In genomic region chr6:30612687-30613248, GRCh38 we compare ENCODE assay signal across 10 cellular contexts. TPM values are rescaled to one million over a fixed set of nuclear protein-coding genes. Genes with fewer than 3 reads are reported as not detected.
A peak's percentile ranks its signal among the peaks of the same experiment; 100 is the strongest.
DNase-seq lines count a peak whose midpoint lies in the region; ATAC-seq and TF ChIP-seq lines count a peak whose summit lies in the region.
"Had no signal": no experiment of that assay in that cellular context is flagged by ENCODE, and none has a peak within 500 bp of the region (broad histone marks: within the 10 kb centered on the region; RNA-seq: fewer than 3 reads in every experiment).

No MANE protein-coding gene starts in this region.

- H3K18ac ChIP-seq in trophoblast cell (ENCODE audit: low read length), result no peak overlapping the region

- H3K4me1 Mint-ChIP-seq in CD8-positive, alpha-beta T cell (ENCODE audit: low read depth), result peaks cover 57% of the 10 kb centered on the region
- H3K4me1 Mint-ChIP-seq in central memory CD8-positive, alpha-beta T cell, result peaks cover 75% of the 10 kb centered on the region
- H3K4me1 Mint-ChIP-seq in neural crest cell, result peaks cover 69% of the 10 kb centered on the region

- H4K91ac ChIP-seq in trophoblast cell (ENCODE audit: low read depth, low read length), result no peak overlapping the region

- peaks cover 12% of the 10 kb centered on the region for H3K79me2 ChIP-seq in trophoblast cell (ENCODE audit: control insufficient read depth, insufficient read depth, low read length, poor library complexity)

- no peak overlapping the region for H3K4me3 ChIP-seq in CD8-positive, alpha-beta T cell (ENCODE audit: low read depth, low read length)
- H3K4me3 ChIP-seq in MG63 (no peak overlapping the region), trophoblast cell (ENCODE audit: low read depth, low read length) (no peak overlapping the region)

- H3K36me3 Mint-ChIP-seq in CD8-positive, alpha-beta T cell, result peaks cover 53% of the 10 kb centered on the region
- peaks cover 66% of the 10 kb centered on the region for H3K36me3 Mint-ChIP-seq in central memory CD8-positive, alpha-beta T cell (ENCODE audit: insufficient read depth)
- peaks cover 47% of the 10 kb centered on the region for H3K36me3 Mint-ChIP-seq in neural crest cell (ENCODE audit: low read depth)

- H2BK5ac ChIP-seq in trophoblast cell (ENCODE audit: low read depth, low read length, poor library complexity), result no peak overlapping the region

- POLR2A ChIA-PET in CD8-positive, alpha-beta T cell (lab: Charles Lee), result interaction anchor here (1.0 to 4.8 kb wide), 11 partner anchors 8 to 131 kb away, joined by 3 to 100 read pairs (median 6); partner anchors contain the start of gene ABCF1

- peaks cover 14% of the 10 kb centered on the region for H3K79me1 ChIP-seq in trophoblast cell (ENCODE audit: low read length)

- no peaks in the 10 kb centered on the region for H3K9me3 ChIP-seq in CD8-positive, alpha-beta T cell (ENCODE audit: low read length)
- H3K9me3 ChIP-seq in MG63 (no peaks in the 10 kb centered on the region), trophoblast cell (ENCODE audit: insufficient read depth, low read depth, low read length) (no peaks in the 10 kb centered on the region)

- CTCF ChIA-PET in CD8-positive, alpha-beta T cell (lab: Charles Lee), result interaction anchor here (0.6 to 4.3 kb wide), 15 partner anchors 14 to 131 kb away, joined by 3 to 25 read pairs (median 6); partner anchors contain the start of gene DHX16

- H2AFZ ChIP-seq in trophoblast cell (ENCODE audit: insufficient read depth, low read length, poor library complexity), result no peak overlapping the region

- H3K9me3 Mint-ChIP-seq in CD8-positive, alpha-beta T cell, result no peaks in the 10 kb centered on the region
- no peaks in the 10 kb centered on the region for H3K9me3 Mint-ChIP-seq in central memory CD8-positive, alpha-beta T cell
- peaks cover 2% of the 10 kb centered on the region for H3K9me3 Mint-ChIP-seq in neural crest cell

- H3K27ac ChIP-seq in CD8-positive, alpha-beta T cell (ENCODE audit: low read depth, low read length), result no peak overlapping the region
- H3K27ac ChIP-seq in trophoblast cell (ENCODE audit: low read depth, low read length), result no peak overlapping the region

- no peak overlapping the region for H2BK120ac ChIP-seq in trophoblast cell (ENCODE audit: insufficient read depth, low read length, poor library complexity)

- TF ChIP-seq CTCF in CD8-positive, alpha-beta T cell (IDR thresholded peaks at IDR 0.05), result no peak
- no peak for TF ChIP-seq CTCF in neural crest cell (conservative IDR thresholded peaks at IDR 0.05)

- no peaks in the 10 kb centered on the region for H3K27me3 Mint-ChIP-seq in CD8-positive, alpha-beta T cell (ENCODE audit: low read depth)
- H3K27me3 Mint-ChIP-seq in central memory CD8-positive, alpha-beta T cell, result no peaks in the 10 kb centered on the region
- H3K27me3 Mint-ChIP-seq in neural crest cell (ENCODE audit: low read depth), result peaks cover 33% of the 10 kb centered on the region

- no peak overlapping the region for H2AK5ac ChIP-seq in trophoblast cell (ENCODE audit: low read length)

- WGBS in trophoblast cell (ENCODE audit: extremely low coverage, insufficient coverage, insufficient read length), result no CpG with 5 or more reads among the region's 6 CpGs

- no peak overlapping the region for H3K4me2 ChIP-seq in trophoblast cell (ENCODE audit: low read length)

- DNase-seq in CD8-positive, alpha-beta T cell, result no peak
- DNase-seq in MG63 (peak; percentile 32), neural crest cell (ENCODE audit: low read depth, low spot score) (no peak), trophoblast cell (no peak), AG08395 (ENCODE audit: low spot score) (no peak), NCI-H1694 treated with DMSO at 0.1 percent for 48 hours (lab: John Stamatoyannopoulos, UW) (no peak)
- no peak for DNase-seq in central memory CD8-positive, alpha-beta T cell (ENCODE audit: low spot score in 2 of 2)
- DNase-seq: amygdala, NCI-H1105 had no signal

- no peak overlapping the region for H3K9ac ChIP-seq in trophoblast cell (ENCODE audit: low read length)

- H3K23ac ChIP-seq in trophoblast cell (ENCODE audit: low read length), result no peak overlapping the region

- peak overlapping the region; percentile 100 for H3K27ac Mint-ChIP-seq in CD8-positive, alpha-beta T cell
- H3K27ac Mint-ChIP-seq in central memory CD8-positive, alpha-beta T cell (ENCODE audit: low read depth), result peak overlapping the region; percentile 99
- peak overlapping the region; percentile 4 for H3K27ac Mint-ChIP-seq in neural crest cell (ENCODE audit: unreplicated experiment)

- no peak for ATAC-seq in CD8-positive, alpha-beta T cell
- ATAC-seq in central memory CD8-positive, alpha-beta T cell (replicated peaks; ENCODE audit: extremely low read depth, poor library complexity, severe bottlenecking), result no peak
- no peak for ATAC-seq in GM18870 (IDR thresholded peaks at IDR 0.05; ENCODE audit: unreplicated experiment)

- no peak overlapping the region for H4K12ac ChIP-seq in trophoblast cell (ENCODE audit: low read depth, low read length)

- no peak overlapping the region for H4K8ac ChIP-seq in trophoblast cell (ENCODE audit: low read depth, low read length)

- no peak overlapping the region for H2BK12ac ChIP-seq in trophoblast cell (ENCODE audit: low read length)

- H3K14ac ChIP-seq in trophoblast cell (ENCODE audit: low read length), result no peak overlapping the region

- H3K4me1 ChIP-seq in CD8-positive, alpha-beta T cell (ENCODE audit: insufficient read depth, low read length), result peaks cover 60% of the 10 kb centered on the region
- H3K4me1 ChIP-seq in trophoblast cell (ENCODE audit: control insufficient read depth in 1 of 2, insufficient read depth in 2 of 2, low read length in 2 of 2), result peaks cover 0 to 3% of the 10 kb centered on the region in 2 experiments

- H3K27me3 ChIP-seq in CD8-positive, alpha-beta T cell (ENCODE audit: insufficient read depth, low read length), result no peaks in the 10 kb centered on the region
- H3K27me3 ChIP-seq in MG63 (no peaks in the 10 kb centered on the region), trophoblast cell (ENCODE audit: insufficient read depth, low read length) (no peaks in the 10 kb centered on the region)

- no peak overlapping the region for H3K4ac ChIP-seq in trophoblast cell (ENCODE audit: low read depth, low read length)

- no peak overlapping the region for H3K4me3 Mint-ChIP-seq in CD8-positive, alpha-beta T cell
- H3K4me3 Mint-ChIP-seq in central memory CD8-positive, alpha-beta T cell, result no peak overlapping the region
- peak overlapping the region; percentile 32 for H3K4me3 Mint-ChIP-seq in neural crest cell

- H3K36me3 ChIP-seq in CD8-positive, alpha-beta T cell (ENCODE audit: insufficient read depth, low read length), result peaks cover 23% of the 10 kb centered on the region
- H3K36me3 ChIP-seq in MG63, result peaks cover 48% of the 10 kb centered on the region
- peaks cover 18 to 37% of the 10 kb centered on the region in 2 experiments for H3K36me3 ChIP-seq in trophoblast cell (ENCODE audit: control insufficient read depth in 1 of 2, insufficient read depth in 2 of 2, low read length in 2 of 2)

- intact Hi-C loops in CD8-positive, alpha-beta T cell (cut with DNase I, micrococcal nuclease), result loop anchor here (10.0 kb wide), 2 partner anchors 288 to 398 kb away; partner anchors contain the start of genes TRIM26 (in 1 of the 2) and TRIM39 (in 1 of the 2)

RNA-seq across cellular contexts. Expression of gene PPP1R10, which starts 4.3 kb away (rescaled TPM):
- 10 to 100 TPM; 85.5 to 95.4 TPM for total RNA-seq in CD8-positive, alpha-beta T cell
- 3.9 and 6.7 TPM in 2 replicates for total RNA-seq in MG63 (2014; rRNA removed; shearing (Covaris generic); ENCODE audit: low replicate concordance)
- 138 and 145 TPM in 2 replicates for total RNA-seq in neural crest cell
- polyA plus RNA-seq in trophoblast cell (2013), result 153 and 155 TPM in 2 replicates

RNA-seq across cellular contexts. Expression of gene MRPS18B, which starts 4.9 kb away (rescaled TPM):
- 10 to 100 TPM; 13.5 to 16.4 TPM for total RNA-seq in CD8-positive, alpha-beta T cell
- 11.9 and 29.9 TPM in 2 replicates for total RNA-seq in MG63 (2014; rRNA removed; shearing (Covaris generic); ENCODE audit: low replicate concordance)
- total RNA-seq in neural crest cell, result 36.7 and 39.3 TPM in 2 replicates
- 35.8 and 36.9 TPM in 2 replicates for polyA plus RNA-seq in trophoblast cell (2013)

RNA-seq across cellular contexts. Expression of gene ATAT1, which starts 13.9 kb away (rescaled TPM):
- 1 to 10 TPM; 4.2 to 6.8 TPM for total RNA-seq in CD8-positive, alpha-beta T cell
- 0.16 TPM in 1 of 2 replicates, not detected in the other for total RNA-seq in MG63 (2014; rRNA removed; shearing (Covaris generic); ENCODE audit: low replicate concordance)
- 58.2 and 62.3 TPM in 2 replicates for total RNA-seq in neural crest cell
- polyA plus RNA-seq in trophoblast cell (2013), result 25.4 and 28.5 TPM in 2 replicates

RNA-seq across cellular contexts. Expression of gene C6orf136, which starts 34.2 kb away (rescaled TPM):
- total RNA-seq in CD8-positive, alpha-beta T cell, result 10 to 100 TPM; 31.4 to 36.0 TPM
- total RNA-seq in MG63 (2014; rRNA removed; shearing (Covaris generic); ENCODE audit: low replicate concordance), result 1.9 and 3.2 TPM in 2 replicates
- 15.4 and 17.4 TPM in 2 replicates for total RNA-seq in neural crest cell
- 17.3 and 18.1 TPM in 2 replicates for polyA plus RNA-seq in trophoblast cell (2013)

RNA-seq across cellular contexts. Expression of gene ABCF1, which starts 41.5 kb away (rescaled TPM):
- 100 to 1,000 TPM; 121 to 130 TPM for total RNA-seq in CD8-positive, alpha-beta T cell
- total RNA-seq in MG63 (2014; rRNA removed; shearing (Covaris generic); ENCODE audit: low replicate concordance), result 19.4 and 26.1 TPM in 2 replicates
- 93.7 and 98.2 TPM in 2 replicates for total RNA-seq in neural crest cell
- 67.5 and 68.9 TPM in 2 replicates for polyA plus RNA-seq in trophoblast cell (2013)

Comparison
In these comparisons a context has a peak if more than half of its experiments do, and no peak if none do; other contexts are left out.
1. H3K27ac Mint-ChIP-seq: peak in every context shown above with its lines; median percentile 100 in CD8-positive, alpha-beta T cell; 99 in central memory CD8-positive, alpha-beta T cell; 4 in neural crest cell.
2. RNA of gene PPP1R10, which starts 4.3 kb away (total RNA-seq): 138 to 145 TPM in neural crest cell and 85.5 to 95.4 TPM in CD8-positive, alpha-beta T cell; 3.9 to 6.7 TPM in MG63; every median in the first group is over 10 times any median in the second.